Comparison of ENCODE assay signal across 6 cellular contexts in genomic region chr13:45448965-45449559, GRCh38.
"Had no signal": no experiment of that assay in that cellular context is flagged by ENCODE, and none has a peak within 500 bp of the region (broad histone marks: within the 10 kb centered on the region; RNA-seq: fewer than 3 reads in every experiment).

No MANE protein-coding gene starts in this region.

- H3K27ac ChIP-seq: HL-60 had no signal

- DNase-seq: H9, HCEC 1CT, IMR-90 had no signal

- H3K4me2 ChIP-seq: GM23338 had no signal

- ATAC-seq: GM23338, K562 had no signal

- H3K27ac Mint-ChIP-seq: GM23338, H9 had no signal

- H2AFZ ChIP-seq: GM23338 had no signal

- H3K9me3 Mint-ChIP-seq: GM23338 had no signal

- H3K4me3 Mint-ChIP-seq: GM23338, H9 had no signal

- H3K4me3 ChIP-seq: GM23338, K562 had no signal
